In the genomic region with DNA sequence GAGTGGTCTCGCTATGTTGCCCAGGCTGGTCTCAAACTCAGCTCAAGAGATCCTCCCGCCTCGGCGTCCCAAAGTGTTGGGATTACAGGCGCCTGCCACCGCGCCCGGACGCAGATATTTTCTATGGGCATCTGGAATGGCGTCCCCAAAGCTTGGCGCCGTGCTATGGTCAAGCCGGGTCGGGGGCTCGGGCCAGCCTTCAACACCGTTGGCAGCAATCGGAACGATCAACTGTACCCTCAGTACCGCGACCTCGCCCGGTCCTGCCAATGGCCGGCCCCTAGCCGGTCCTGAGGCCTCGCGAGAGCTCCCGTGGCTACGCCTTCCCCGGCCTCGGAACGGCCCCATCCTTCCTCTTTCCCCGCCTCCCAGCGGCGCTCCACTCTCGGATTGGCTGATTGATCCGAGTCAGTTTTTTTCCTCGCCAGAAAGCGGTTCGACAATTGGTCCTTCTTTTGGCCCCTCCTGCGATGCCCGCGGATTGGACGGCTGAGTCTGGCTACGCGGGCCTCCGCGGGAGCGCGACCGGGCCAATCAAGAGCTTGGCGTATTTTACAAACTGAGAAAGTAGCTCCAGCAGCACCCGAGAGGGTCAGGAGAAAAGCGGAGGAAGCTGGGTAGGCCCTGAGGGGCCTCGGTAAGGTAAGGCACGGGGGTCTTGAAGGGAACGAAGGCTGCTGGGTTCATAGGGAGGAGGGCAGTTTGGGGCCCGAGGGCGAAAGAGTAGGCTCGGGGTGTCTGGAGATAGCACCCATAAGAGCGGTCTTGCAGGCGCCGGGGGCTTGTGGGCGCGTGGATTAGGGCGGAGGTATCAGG, we compare ENCODE assay signal across 1 cellular context.
TF ChIP-seq lines count a peak whose summit lies in the region.

A gene with protein sequence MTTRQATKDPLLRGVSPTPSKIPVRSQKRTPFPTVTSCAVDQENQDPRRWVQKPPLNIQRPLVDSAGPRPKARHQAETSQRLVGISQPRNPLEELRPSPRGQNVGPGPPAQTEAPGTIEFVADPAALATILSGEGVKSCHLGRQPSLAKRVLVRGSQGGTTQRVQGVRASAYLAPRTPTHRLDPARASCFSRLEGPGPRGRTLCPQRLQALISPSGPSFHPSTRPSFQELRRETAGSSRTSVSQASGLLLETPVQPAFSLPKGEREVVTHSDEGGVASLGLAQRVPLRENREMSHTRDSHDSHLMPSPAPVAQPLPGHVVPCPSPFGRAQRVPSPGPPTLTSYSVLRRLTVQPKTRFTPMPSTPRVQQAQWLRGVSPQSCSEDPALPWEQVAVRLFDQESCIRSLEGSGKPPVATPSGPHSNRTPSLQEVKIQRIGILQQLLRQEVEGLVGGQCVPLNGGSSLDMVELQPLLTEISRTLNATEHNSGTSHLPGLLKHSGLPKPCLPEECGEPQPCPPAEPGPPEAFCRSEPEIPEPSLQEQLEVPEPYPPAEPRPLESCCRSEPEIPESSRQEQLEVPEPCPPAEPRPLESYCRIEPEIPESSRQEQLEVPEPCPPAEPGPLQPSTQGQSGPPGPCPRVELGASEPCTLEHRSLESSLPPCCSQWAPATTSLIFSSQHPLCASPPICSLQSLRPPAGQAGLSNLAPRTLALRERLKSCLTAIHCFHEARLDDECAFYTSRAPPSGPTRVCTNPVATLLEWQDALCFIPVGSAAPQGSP (plus strand): TSS at position 548 of the 816 bp plus-strand sequence. CDS start 354 bp downstream, outside the sequence.

TF ChIP-seq in K562, 482 proteins besides CTCF, POLR2A, EP300 and RAD21 (continued from another document and continues in another):
- 0 out of 2 replicates have a peak, but pooled peaks have one; percentile 4 for TF ChIP-seq NR1H2 (CRISPR knock-in tag; IDR thresholded peaks at IDR 0.05)
- 0 out of 2 replicates have a peak, but pooled peaks have one; percentile 33 for TF ChIP-seq NBN (IDR thresholded peaks at IDR 0.05; ENCODE audit: low read depth)
- TF ChIP-seq NFIC (IDR thresholded peaks at IDR 0.05), result peak; percentile 2; the same call in 1 of the 2 replicates
- TF ChIP-seq FOS (IDR thresholded peaks at IDR 0.05; ENCODE audit: extremely low read depth, insufficient read length), result peak; percentile 88
- TF ChIP-seq, protein P1, sequence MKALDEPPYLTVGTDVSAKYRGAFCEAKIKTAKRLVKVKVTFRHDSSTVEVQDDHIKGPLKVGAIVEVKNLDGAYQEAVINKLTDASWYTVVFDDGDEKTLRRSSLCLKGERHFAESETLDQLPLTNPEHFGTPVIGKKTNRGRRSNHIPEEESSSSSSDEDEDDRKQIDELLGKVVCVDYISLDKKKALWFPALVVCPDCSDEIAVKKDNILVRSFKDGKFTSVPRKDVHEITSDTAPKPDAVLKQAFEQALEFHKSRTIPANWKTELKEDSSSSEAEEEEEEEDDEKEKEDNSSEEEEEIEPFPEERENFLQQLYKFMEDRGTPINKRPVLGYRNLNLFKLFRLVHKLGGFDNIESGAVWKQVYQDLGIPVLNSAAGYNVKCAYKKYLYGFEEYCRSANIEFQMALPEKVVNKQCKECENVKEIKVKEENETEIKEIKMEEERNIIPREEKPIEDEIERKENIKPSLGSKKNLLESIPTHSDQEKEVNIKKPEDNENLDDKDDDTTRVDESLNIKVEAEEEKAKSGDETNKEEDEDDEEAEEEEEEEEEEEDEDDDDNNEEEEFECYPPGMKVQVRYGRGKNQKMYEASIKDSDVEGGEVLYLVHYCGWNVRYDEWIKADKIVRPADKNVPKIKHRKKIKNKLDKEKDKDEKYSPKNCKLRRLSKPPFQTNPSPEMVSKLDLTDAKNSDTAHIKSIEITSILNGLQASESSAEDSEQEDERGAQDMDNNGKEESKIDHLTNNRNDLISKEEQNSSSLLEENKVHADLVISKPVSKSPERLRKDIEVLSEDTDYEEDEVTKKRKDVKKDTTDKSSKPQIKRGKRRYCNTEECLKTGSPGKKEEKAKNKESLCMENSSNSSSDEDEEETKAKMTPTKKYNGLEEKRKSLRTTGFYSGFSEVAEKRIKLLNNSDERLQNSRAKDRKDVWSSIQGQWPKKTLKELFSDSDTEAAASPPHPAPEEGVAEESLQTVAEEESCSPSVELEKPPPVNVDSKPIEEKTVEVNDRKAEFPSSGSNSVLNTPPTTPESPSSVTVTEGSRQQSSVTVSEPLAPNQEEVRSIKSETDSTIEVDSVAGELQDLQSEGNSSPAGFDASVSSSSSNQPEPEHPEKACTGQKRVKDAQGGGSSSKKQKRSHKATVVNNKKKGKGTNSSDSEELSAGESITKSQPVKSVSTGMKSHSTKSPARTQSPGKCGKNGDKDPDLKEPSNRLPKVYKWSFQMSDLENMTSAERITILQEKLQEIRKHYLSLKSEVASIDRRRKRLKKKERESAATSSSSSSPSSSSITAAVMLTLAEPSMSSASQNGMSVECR (CRISPR knock-in tag; IDR thresholded peaks at IDR 0.05), result peak; percentile 35; the same call in 1 of the 2 replicates
- TF ChIP-seq SIN3B (IDR thresholded peaks at IDR 0.05; ENCODE audit: low read depth), result peak; percentile 89
- TF ChIP-seq SMAD1 (IDR thresholded peaks at IDR 0.05; ENCODE audit: low read depth, low read length, partially characterized antibody), result peak; percentile 64
- no peak for TF ChIP-seq ETV6 (IDR thresholded peaks at IDR 0.05; ENCODE audit: borderline replicate concordance in 1 of 2, low read depth in 2 of 2, low read length in 1 of 2)
- TF ChIP-seq ETV6 (CRISPR knock-in tag; IDR thresholded peaks at IDR 0.05; ENCODE audit: borderline replicate concordance), result no peak
- peak; percentile 99 for TF ChIP-seq SAP30 (IDR thresholded peaks at IDR 0.05; ENCODE audit: borderline replicate concordance, insufficient read depth, low read depth, low read length, poor library complexity, severe bottlenecking)
- peak; percentile 83 for TF ChIP-seq NFYB (IDR thresholded peaks at IDR 0.05; ENCODE audit: extremely low read depth, insufficient read length)
- TF ChIP-seq TBP (optimal IDR thresholded peaks at IDR 0.05; ENCODE audit: low read depth, low read length), result peak; percentile 85
- no peak for TF ChIP-seq ELF2 (CRISPR knock-in tag; IDR thresholded peaks at IDR 0.05)
- TF ChIP-seq EP400 (IDR thresholded peaks at IDR 0.05), result peak; percentile 88
- TF ChIP-seq MAFK (IDR thresholded peaks at IDR 0.05; ENCODE audit: low read length), result 0 out of 2 replicates have a peak, but pooled peaks have one; percentile 1
- TF ChIP-seq MBD2 (IDR thresholded peaks at IDR 0.05; ENCODE audit: borderline replicate concordance, low read depth), result peak; percentile 88
- peak; percentile 89 for TF ChIP-seq POLR2B (IDR thresholded peaks at IDR 0.05; ENCODE audit: low read depth, partially characterized antibody)
- TF ChIP-seq TAF1 (IDR thresholded peaks at IDR 0.05; ENCODE audit: control insufficient read depth, extremely low read depth, insufficient read depth, low read length, severe bottlenecking), result peak; percentile 73
- 0 out of 2 replicates have a peak, but pooled peaks have one; percentile 54 for TF ChIP-seq ERF (CRISPR knock-in tag; IDR thresholded peaks at IDR 0.05)
- peak; percentile 98 for TF ChIP-seq POLR2G (IDR thresholded peaks at IDR 0.05; ENCODE audit: low read depth, low read length)
- TF ChIP-seq LCOR (CRISPR knock-in tag; IDR thresholded peaks at IDR 0.05), result peak; percentile 72; the same call in 1 of the 2 replicates
- 0 out of 4 replicates have a peak, but pooled peaks of 1 of the 2 experiments have one; percentile 21 for TF ChIP-seq RCOR1 (IDR thresholded peaks at IDR 0.05; ENCODE audit: borderline replicate concordance in 1 of 2, low read depth in 2 of 2, low read length in 2 of 2)
- TF ChIP-seq TCF7L2 (IDR thresholded peaks at IDR 0.05; ENCODE audit: low read depth, low read length), result 0 out of 2 replicates have a peak, but pooled peaks have one; percentile 10
- TF ChIP-seq MTA3 (IDR thresholded peaks at IDR 0.05; ENCODE audit: borderline replicate concordance), result 0 out of 2 replicates have a peak, but pooled peaks have one; percentile 71
- TF ChIP-seq POLR2AphosphoS5 (IDR thresholded peaks at IDR 0.05; ENCODE audit: control insufficient read depth, insufficient read depth, low read depth, low read length), result peak; percentile 71
- TF ChIP-seq FOXM1 (IDR thresholded peaks at IDR 0.05; ENCODE audit: low read depth), result peak; percentile 99
- peak; percentile 99 for TF ChIP-seq FOXM1 (CRISPR knock-in tag; IDR thresholded peaks at IDR 0.05; ENCODE audit: low read depth)
- TF ChIP-seq ZNF76 (CRISPR knock-in tag; IDR thresholded peaks at IDR 0.05; ENCODE audit: borderline replicate concordance), result 0 out of 2 replicates have a peak, but pooled peaks have one; percentile 14
- peak; percentile 88 for TF ChIP-seq PHF8 (IDR thresholded peaks at IDR 0.05; ENCODE audit: borderline replicate concordance, low read length)
- TF ChIP-seq, protein P2, sequence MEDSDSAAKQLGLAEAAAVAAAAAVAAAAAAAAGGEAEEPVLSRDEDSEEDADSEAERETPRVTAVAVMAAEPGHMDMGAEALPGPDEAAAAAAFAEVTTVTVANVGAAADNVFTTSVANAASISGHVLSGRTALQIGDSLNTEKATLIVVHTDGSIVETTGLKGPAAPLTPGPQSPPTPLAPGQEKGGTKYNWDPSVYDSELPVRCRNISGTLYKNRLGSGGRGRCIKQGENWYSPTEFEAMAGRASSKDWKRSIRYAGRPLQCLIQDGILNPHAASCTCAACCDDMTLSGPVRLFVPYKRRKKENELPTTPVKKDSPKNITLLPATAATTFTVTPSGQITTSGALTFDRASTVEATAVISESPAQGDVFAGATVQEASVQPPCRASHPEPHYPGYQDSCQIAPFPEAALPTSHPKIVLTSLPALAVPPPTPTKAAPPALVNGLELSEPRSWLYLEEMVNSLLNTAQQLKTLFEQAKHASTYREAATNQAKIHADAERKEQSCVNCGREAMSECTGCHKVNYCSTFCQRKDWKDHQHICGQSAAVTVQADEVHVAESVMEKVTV (CRISPR knock-in tag; IDR thresholded peaks at IDR 0.05), result 0 out of 2 replicates have a peak, but pooled peaks have one; percentile 2
- TF ChIP-seq ZNF561 (CRISPR knock-in tag; conservative IDR thresholded peaks at IDR 0.05), result 0 out of 2 replicates have a peak, but pooled peaks have one; percentile 18
- TF ChIP-seq, protein P3, sequence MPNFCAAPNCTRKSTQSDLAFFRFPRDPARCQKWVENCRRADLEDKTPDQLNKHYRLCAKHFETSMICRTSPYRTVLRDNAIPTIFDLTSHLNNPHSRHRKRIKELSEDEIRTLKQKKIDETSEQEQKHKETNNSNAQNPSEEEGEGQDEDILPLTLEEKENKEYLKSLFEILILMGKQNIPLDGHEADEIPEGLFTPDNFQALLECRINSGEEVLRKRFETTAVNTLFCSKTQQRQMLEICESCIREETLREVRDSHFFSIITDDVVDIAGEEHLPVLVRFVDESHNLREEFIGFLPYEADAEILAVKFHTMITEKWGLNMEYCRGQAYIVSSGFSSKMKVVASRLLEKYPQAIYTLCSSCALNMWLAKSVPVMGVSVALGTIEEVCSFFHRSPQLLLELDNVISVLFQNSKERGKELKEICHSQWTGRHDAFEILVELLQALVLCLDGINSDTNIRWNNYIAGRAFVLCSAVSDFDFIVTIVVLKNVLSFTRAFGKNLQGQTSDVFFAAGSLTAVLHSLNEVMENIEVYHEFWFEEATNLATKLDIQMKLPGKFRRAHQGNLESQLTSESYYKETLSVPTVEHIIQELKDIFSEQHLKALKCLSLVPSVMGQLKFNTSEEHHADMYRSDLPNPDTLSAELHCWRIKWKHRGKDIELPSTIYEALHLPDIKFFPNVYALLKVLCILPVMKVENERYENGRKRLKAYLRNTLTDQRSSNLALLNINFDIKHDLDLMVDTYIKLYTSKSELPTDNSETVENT (CRISPR knock-in tag; IDR thresholded peaks at IDR 0.05), result peak; percentile 95
- no peak for TF ChIP-seq TCF7 (IDR thresholded peaks at IDR 0.05; ENCODE audit: borderline replicate concordance)
- TF ChIP-seq HMGN3 (IDR thresholded peaks at IDR 0.05; ENCODE audit: borderline replicate concordance, extremely low read depth, insufficient read length, low read depth, low read length), result peak; percentile 20
- no peak for TF ChIP-seq ZC3H11A (IDR thresholded peaks at IDR 0.05; ENCODE audit: low read depth, low read length)
- TF ChIP-seq GATA2 (CRISPR knock-in tag; IDR thresholded peaks at IDR 0.05), result peak; percentile 41; the same call in 1 of the 2 replicates
- TF ChIP-seq CHD2 (IDR thresholded peaks at IDR 0.05; ENCODE audit: low read depth, low read length), result peak; percentile 94
- TF ChIP-seq, protein P4, sequence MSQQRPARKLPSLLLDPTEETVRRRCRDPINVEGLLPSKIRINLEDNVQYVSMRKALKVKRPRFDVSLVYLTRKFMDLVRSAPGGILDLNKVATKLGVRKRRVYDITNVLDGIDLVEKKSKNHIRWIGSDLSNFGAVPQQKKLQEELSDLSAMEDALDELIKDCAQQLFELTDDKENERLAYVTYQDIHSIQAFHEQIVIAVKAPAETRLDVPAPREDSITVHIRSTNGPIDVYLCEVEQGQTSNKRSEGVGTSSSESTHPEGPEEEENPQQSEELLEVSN (IDR thresholded peaks at IDR 0.05; ENCODE audit: borderline replicate concordance in 1 of 2, extremely low read depth in 1 of 2, insufficient read depth in 1 of 2, insufficient read length in 1 of 2, low read depth in 1 of 2, low read length in 1 of 2, poor library complexity in 1 of 2, severe bottlenecking in 1 of 2), result peak in 1 of 2 experiments; percentile 7
- 0 out of 2 replicates have a peak, but pooled peaks have one; percentile 14 for TF ChIP-seq DPF2 (IDR thresholded peaks at IDR 0.05)
- TF ChIP-seq YY1 (IDR thresholded peaks at IDR 0.05; ENCODE audit: borderline replicate concordance in 1 of 3, control insufficient read depth in 1 of 3, extremely low read depth in 1 of 3, insufficient read depth in 3 of 3, insufficient read length in 1 of 3, insufficient replicate concordance in 2 of 3, low read depth in 1 of 3, low read length in 2 of 3), result peak; percentile 55 to 94 (median 88)
- TF ChIP-seq CXXC5 (CRISPR knock-in tag; IDR thresholded peaks at IDR 0.05), result peak; percentile 92
- 0 out of 2 replicates have a peak, but pooled peaks have one; percentile 36 for TF ChIP-seq BRD4 (IDR thresholded peaks at IDR 0.05)
- peak; percentile 99 for TF ChIP-seq ZNF384 (IDR thresholded peaks at IDR 0.05; ENCODE audit: low read depth, low read length)
- peak; percentile 16 for TF ChIP-seq CCNT2 (IDR thresholded peaks at IDR 0.05; ENCODE audit: borderline replicate concordance, extremely low read depth, insufficient read length, low read depth, low read length)
- peak; percentile 74 for TF ChIP-seq RBM25 (IDR thresholded peaks at IDR 0.05; ENCODE audit: low read depth, low read length, severe bottlenecking)
- TF ChIP-seq, protein P5, sequence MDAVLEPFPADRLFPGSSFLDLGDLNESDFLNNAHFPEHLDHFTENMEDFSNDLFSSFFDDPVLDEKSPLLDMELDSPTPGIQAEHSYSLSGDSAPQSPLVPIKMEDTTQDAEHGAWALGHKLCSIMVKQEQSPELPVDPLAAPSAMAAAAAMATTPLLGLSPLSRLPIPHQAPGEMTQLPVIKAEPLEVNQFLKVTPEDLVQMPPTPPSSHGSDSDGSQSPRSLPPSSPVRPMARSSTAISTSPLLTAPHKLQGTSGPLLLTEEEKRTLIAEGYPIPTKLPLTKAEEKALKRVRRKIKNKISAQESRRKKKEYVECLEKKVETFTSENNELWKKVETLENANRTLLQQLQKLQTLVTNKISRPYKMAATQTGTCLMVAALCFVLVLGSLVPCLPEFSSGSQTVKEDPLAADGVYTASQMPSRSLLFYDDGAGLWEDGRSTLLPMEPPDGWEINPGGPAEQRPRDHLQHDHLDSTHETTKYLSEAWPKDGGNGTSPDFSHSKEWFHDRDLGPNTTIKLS (IDR thresholded peaks at IDR 0.05; ENCODE audit: borderline replicate concordance, low read depth), result peak; percentile 63; the same call in 1 of the 2 replicates
- TF ChIP-seq NEUROD1 (IDR thresholded peaks at IDR 0.05; ENCODE audit: borderline replicate concordance, low read depth, low read length, partially characterized antibody), result peak; percentile 78
- TF ChIP-seq, protein P6, sequence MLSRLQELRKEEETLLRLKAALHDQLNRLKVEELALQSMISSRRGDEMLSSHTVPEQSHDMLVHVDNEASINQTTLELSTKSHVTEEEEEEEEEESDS (CRISPR knock-in tag; IDR thresholded peaks at IDR 0.05), result no peak
- TF ChIP-seq BRCA1 (IDR thresholded peaks at IDR 0.05), result no peak
- TF ChIP-seq BRCA1 (CRISPR knock-in tag; IDR thresholded peaks at IDR 0.05), result no peak
